ENCODE assay signal across 8 cellular contexts in genomic region chr12:40224439-40225291, GRCh38. TPM values are rescaled to one million over a fixed set of nuclear protein-coding genes. Genes with fewer than 3 reads are reported as not detected.
DNase-seq lines count a peak whose midpoint lies in the region; ATAC-seq and TF ChIP-seq lines count a peak whose summit lies in the region.

Gene LRRK2, plus strand, starts transcription at chr12:40224997. Its CDS starts 135 bp downstream, at chr12:40225132.

- peaks cover 12% of the 10 kb centered on the region for H3K4me1 Mint-ChIP-seq in endothelial cell (ENCODE audit: unreplicated experiment)
- H3K4me1 Mint-ChIP-seq in mesothelial cell of epicardium = peaks cover 8% of the 10 kb centered on the region
- H3K4me1 Mint-ChIP-seq in stimulated activated naive B cell treated with anti-CD40 and anti-IgM and Interleukin-4, amounts not matched to agents 10 μg/mL and 1 μg/mL and 100 μg/mL, for 72 hours = peaks cover 34 to 60% of the 10 kb centered on the region in 2 donors

- CTCF ChIA-PET in HEK293T (lab: Yijun Ruan, JAX) = interaction anchor here (0.8 kb wide), 1 partner anchor 29 kb away, joined by 3 read pairs; no protein-coding TSS in a partner anchor

- no peaks in the 10 kb centered on the region for H3K9me3 Mint-ChIP-seq in endothelial cell (ENCODE audit: unreplicated experiment)
- no peaks in the 10 kb centered on the region for H3K9me3 Mint-ChIP-seq in mesothelial cell of epicardium
- peaks cover 0 to 1% of the 10 kb centered on the region in 2 donors for H3K9me3 Mint-ChIP-seq in stimulated activated naive B cell treated with anti-CD40 and anti-IgM and Interleukin-4, amounts not matched to agents 10 μg/mL and 1 μg/mL and 100 μg/mL, for 72 hours

- peak; percentile 80 to 83 for ATAC-seq in stimulated activated naive B cell treated with anti-CD40 and anti-IgM and Interleukin-4, amounts not matched to agents 10 μg/mL and 1 μg/mL and 100 μg/mL, for 72 hours (replicated peaks)

- POLR2A ChIA-PET in HEK293T (lab: Yijun Ruan, JAX) = interaction anchor here (0.9 to 1.1 kb wide), 2 partner anchors 10 to 16 kb away, joined by 3 to 4 read pairs; no protein-coding TSS in a partner anchor

- in situ Hi-C loops in GM13976 (cut with MboI; ENCODE audit: low sequenced_read_pairs, unreplicated experiment) = no loop called here

- TF ChIP-seq CTCF in GM13976 (IDR thresholded peaks at IDR 0.05; ENCODE audit: borderline replicate concordance, control extremely low read depth, extremely low read depth, insufficient read depth, missing control alignments) (no peak), endothelial cell (IDR thresholded peaks at IDR 0.05; ENCODE audit: unreplicated experiment) (no peak), mesothelial cell of epicardium (IDR thresholded peaks at IDR 0.05; ENCODE audit: unreplicated experiment) (no peak)

- peak; percentile 54 for DNase-seq in GM13976 (ENCODE audit: low spot score)
- DNase-seq in HEK293T (ENCODE audit: extremely low spot score) = peak; percentile 55
- DNase-seq in NCI-H1930 (lab: John Stamatoyannopoulos, UW) = peak; percentile 30 to 62
- DNase-seq in activated CD8-positive, alpha-beta memory T cell treated with anti-CD3 and anti-CD28 coated beads for 4 hours (ENCODE audit: low read depth in 2 of 2) = peak; percentile 1 to 13
- peak; percentile 46 for DNase-seq in endothelial cell (ENCODE audit: low spot score)
- peak; percentile 42 to 70 for DNase-seq in mesothelial cell of epicardium (ENCODE audit: low spot score in 2 of 2, unreplicated experiment in 2 of 2)
- peak; percentile 90 for DNase-seq in stimulated activated naive B cell treated with anti-CD40 and anti-IgM and Interleukin-4, amounts not matched to agents 10 μg/mL and 1 μg/mL and 100 μg/mL, for 72 hours
- no peak for DNase-seq in RKO (ENCODE audit: low spot score)

- H3K36me3 Mint-ChIP-seq in endothelial cell (ENCODE audit: low read depth, unreplicated experiment) = no peaks in the 10 kb centered on the region
- H3K36me3 Mint-ChIP-seq in mesothelial cell of epicardium = no peaks in the 10 kb centered on the region
- H3K36me3 Mint-ChIP-seq in stimulated activated naive B cell treated with anti-CD40 and anti-IgM and Interleukin-4, amounts not matched to agents 10 μg/mL and 1 μg/mL and 100 μg/mL, for 72 hours = peaks cover 13 to 19% of the 10 kb centered on the region in 2 donors

- no peak within 1 kb of the TSS for H3K27ac Mint-ChIP-seq in endothelial cell (ENCODE audit: unreplicated experiment)
- peak within 1 kb of the TSS; percentile 45 for H3K27ac Mint-ChIP-seq in mesothelial cell of epicardium
- peak within 1 kb of the TSS; percentile 91 for H3K27ac Mint-ChIP-seq in stimulated activated naive B cell treated with anti-CD40 and anti-IgM and Interleukin-4, amounts not matched to agents 10 μg/mL and 1 μg/mL and 100 μg/mL, for 72 hours

- H3K4me3 Mint-ChIP-seq in endothelial cell (ENCODE audit: unreplicated experiment) (peak within 1 kb of the TSS; percentile 91), mesothelial cell of epicardium (peak within 1 kb of the TSS; percentile 75)
- peak within 1 kb of the TSS; percentile 83 to 84 for H3K4me3 Mint-ChIP-seq in stimulated activated naive B cell treated with anti-CD40 and anti-IgM and Interleukin-4, amounts not matched to agents 10 μg/mL and 1 μg/mL and 100 μg/mL, for 72 hours

- H3K27me3 Mint-ChIP-seq in endothelial cell (ENCODE audit: unreplicated experiment) (peaks cover 5% of the 10 kb centered on the region), mesothelial cell of epicardium (ENCODE audit: low read depth) (peaks cover 26% of the 10 kb centered on the region)
- H3K27me3 Mint-ChIP-seq in stimulated activated naive B cell treated with anti-CD40 and anti-IgM and Interleukin-4, amounts not matched to agents 10 μg/mL and 1 μg/mL and 100 μg/mL, for 72 hours = no peaks in the 10 kb centered on the region

TF ChIP-seq in HEK293T, 16 proteins besides CTCF, POLR2A, EP300 and RAD21:
- peak; percentile 90 for TF ChIP-seq L3MBTL2 (conservative IDR thresholded peaks at IDR 0.05)
- no peak for TF ChIP-seq ARNT (IDR thresholded peaks at IDR 0.05)
- no peak for TF ChIP-seq PKNOX1 (IDR thresholded peaks at IDR 0.05)

RNA-seq across cellular contexts. Expression of gene LRRK2, which starts in this region (rescaled TPM):
- 0.26 TPM for total RNA-seq in endothelial cell (ENCODE audit: unreplicated experiment)
- 1.4 to 1.7 TPM (median 1.6 TPM) in 3 replicates for total RNA-seq in mesothelial cell of epicardium

Comparison
In these comparisons a context has a peak if more than half of its experiments do, and no peak if none do; other contexts are left out.
1. Peak in DNase-seq in endothelial cell; RNA of the gene not detected or under 1 TPM.